In the genomic region with DNA sequence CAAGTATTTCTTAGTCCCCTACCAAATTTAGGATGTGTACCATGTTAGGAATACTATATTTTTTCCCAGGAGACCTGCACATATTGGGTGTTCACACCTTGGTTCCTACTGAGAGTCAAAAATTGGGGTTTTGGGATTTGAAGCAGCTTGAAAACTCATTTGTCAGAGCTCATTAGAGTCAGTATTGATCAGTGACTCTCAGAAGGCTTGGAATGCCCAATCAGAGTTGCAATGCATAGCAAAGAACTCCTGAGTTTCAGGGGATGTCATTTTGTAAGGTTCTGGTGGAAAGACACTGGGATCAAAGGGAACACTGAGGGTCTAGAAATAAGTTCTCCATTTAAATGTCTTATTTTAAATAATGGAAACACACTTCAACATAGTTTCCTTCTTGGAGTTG, we compare ENCODE assay signal across 28 cellular contexts. TPM values are rescaled to one million over a fixed set of nuclear protein-coding genes. Genes with fewer than 3 reads are reported as not detected.
DNase-seq lines count a peak whose midpoint lies in the region; ATAC-seq and TF ChIP-seq lines count a peak whose summit lies in the region.
"Had no signal": no experiment of that assay in that cellular context is flagged by ENCODE, and none has a peak within 500 bp of the region (broad histone marks: within the 10 kb centered on the region; RNA-seq: fewer than 3 reads in every experiment).

No MANE protein-coding gene starts in this region.

- H3K27me3 Mint-ChIP-seq in nephron progenitor cell (ENCODE audit: low read depth, poor library complexity): peaks cover 59% of the 10 kb centered on the region

- H3K4me1 Mint-ChIP-seq in nephron progenitor cell: peaks cover 11% of the 10 kb centered on the region

- intact Hi-C loops in dorsolateral prefrontal cortex (cut with DNase I) (loop anchor here in 1 of 2 donors (10.0 kb wide), 2 partner anchors 75 to 305 kb away; partner anchors contain the start of genes COX11 and STXBP4), esophagus squamous epithelium (cut with DNase I) (no loop called here), lower lobe of right lung (cut with DNase I) (no loop called here), upper lobe of right lung (cut with DNase I) (no loop called here)

- DNase-seq in dorsolateral prefrontal cortex (no peak), esophagus squamous epithelium (lab: John Stamatoyannopoulos, UW) (no peak), lower lobe of right lung (no peak), upper lobe of right lung (no peak), globus pallidus (ENCODE audit: low spot score) (no peak), nephron progenitor cell (no peak)
- DNase-seq in stimulated activated CD4-positive, alpha-beta T cell treated with anti-CD3 and anti-CD28 coated beads, Interleukin-15, amount 100 ng/mL, for 24 hours: no peak
- DNase-seq: CD8-positive, alpha-beta T cell; DMS 273 treated with DMSO at 0.1 percent for 48 hours; DMS79; EL; GDM1; GOT3; HFFc6; IMR-90; KG1; MM.1S; NCI-H1694; NCI-H2029 treated with DMSO at 0.1 percent for 48 hours; NCI-H2227 treated with DMSO at 0.1 percent for 48 hours; NCI-H510A; NCI-H69; Peyer's patch; SHP77 treated with DMSO at 0.1 percent for 48 hours had no signal

- H3K36me3 Mint-ChIP-seq in nephron progenitor cell (ENCODE audit: low read depth): no peaks in the 10 kb centered on the region
- H3K36me3 Mint-ChIP-seq: CD8-positive, alpha-beta T cell had no signal

- H3K4me1 ChIP-seq in esophagus squamous epithelium: peaks cover 19 to 99% (median 41%) of the 10 kb centered on the region in 3 donors
- peaks cover 30% of the 10 kb centered on the region for H3K4me1 ChIP-seq in lower lobe of right lung
- peaks cover 34% of the 10 kb centered on the region for H3K4me1 ChIP-seq in upper lobe of right lung
- H3K4me1 ChIP-seq: HAP-1 had no signal

- no peak for ATAC-seq in lower lobe of right lung
- ATAC-seq in upper lobe of right lung: no peak
- ATAC-seq: CD8-positive, alpha-beta T cell; GM12878 had no signal

- TF ChIP-seq CTCF in dorsolateral prefrontal cortex (IDR thresholded peaks at IDR 0.05 in 54 of 56, conservative IDR thresholded peaks at IDR 0.05 in 2 of 56; ENCODE audit: low read depth in 1 of 56, partially characterized antibody in 56 of 56) (no peak), esophagus squamous epithelium (IDR thresholded peaks at IDR 0.05) (no peak), lower lobe of right lung (IDR thresholded peaks at IDR 0.05) (no peak), upper lobe of right lung (IDR thresholded peaks at IDR 0.05) (no peak), nephron progenitor cell (IDR thresholded peaks at IDR 0.05) (no peak)

- H3K27ac ChIP-seq in dorsolateral prefrontal cortex (peak overlapping the region in 42 of 59 donors; percentile 3 to 95 (median 88)), esophagus squamous epithelium (peak overlapping the region in 2 of 4 donors; percentile 93 to 95), lower lobe of right lung (no peak overlapping the region), upper lobe of right lung (no peak overlapping the region)
- H3K27ac ChIP-seq: C4-2B, Peyer's patch had no signal

- H3K27me3 ChIP-seq in dorsolateral prefrontal cortex: no peaks in the 10 kb centered on the region
- H3K27me3 ChIP-seq in esophagus squamous epithelium: no peaks in the 10 kb centered on the region
- H3K27me3 ChIP-seq in lower lobe of right lung (ENCODE audit: low read depth): peaks cover 14% of the 10 kb centered on the region
- H3K27me3 ChIP-seq in upper lobe of right lung: peaks cover 7% of the 10 kb centered on the region
- H3K27me3 ChIP-seq: Peyer's patch had no signal

- no peaks in the 10 kb centered on the region for H3K9me3 Mint-ChIP-seq in nephron progenitor cell
- H3K9me3 Mint-ChIP-seq: CD8-positive, alpha-beta T cell; HFFc6 had no signal

- H3K4me3 Mint-ChIP-seq in nephron progenitor cell: no peak overlapping the region
- H3K4me3 Mint-ChIP-seq: B cell; CD8-positive, alpha-beta T cell; HFFc6 had no signal

- H3K9me3 ChIP-seq in esophagus squamous epithelium (no peaks in the 10 kb centered on the region), lower lobe of right lung (no peaks in the 10 kb centered on the region), upper lobe of right lung (no peaks in the 10 kb centered on the region)
- H3K9me3 ChIP-seq: HAP-1, Peyer's patch had no signal

- H3K27ac Mint-ChIP-seq in nephron progenitor cell: no peak overlapping the region
- H3K27ac Mint-ChIP-seq: B cell; CD8-positive, alpha-beta T cell; HFFc6 had no signal

- peaks cover 0 to 27% (median 0%) of the 10 kb centered on the region in 3 donors for H3K36me3 ChIP-seq in esophagus squamous epithelium
- H3K36me3 ChIP-seq in lower lobe of right lung: no peaks in the 10 kb centered on the region
- no peaks in the 10 kb centered on the region for H3K36me3 ChIP-seq in upper lobe of right lung
- H3K36me3 ChIP-seq: HAP-1, Peyer's patch had no signal

- H3K4me3 ChIP-seq in dorsolateral prefrontal cortex (peak overlapping the region in 48 of 59 donors; percentile 1 to 88 (median 76)), esophagus squamous epithelium (peak overlapping the region in 3 of 4 donors; percentile 71 to 78 (median 74)), lower lobe of right lung (peak overlapping the region; percentile 61), upper lobe of right lung (peak overlapping the region; percentile 64)
- H3K4me3 ChIP-seq: GM12878, HAP-1, Peyer's patch had no signal

- TF ChIP-seq POLR2A in esophagus squamous epithelium (IDR thresholded peaks at IDR 0.05): no peak

RNA-seq across cellular contexts. Expression of gene HLF, which starts 5.1 kb away (rescaled TPM):
- total RNA-seq in dorsolateral prefrontal cortex (100 to 1,000 TPM in 94 of 120 experiments, 10 to 100 TPM in 26; 36.7 to 194 (median 124) TPM), esophagus squamous epithelium (10 to 100 TPM in 3 of 4 donors, 1 to 10 TPM in 1; 7.7 to 55.1 (median 22.8) TPM), lower lobe of right lung (29.4 TPM), upper lobe of right lung (31.8 TPM)
- total RNA-seq: B cell, HFFc6 had no signal

Comparison
In these comparisons a context has a peak if more than half of its experiments do, and no peak if none do; other contexts are left out.
1. H3K27ac ChIP-seq: peak in dorsolateral prefrontal cortex (42 of 59); none in lower lobe of right lung (single experiment) and upper lobe of right lung (single experiment).
2. Peak in every context shown above with its lines, with median percentiles within 50 percentile points of each other: H3K4me3 ChIP-seq.